Comparison of ENCODE assay signal across 19 cellular contexts in genomic region chr16:69500496-69500895, GRCh38.
"Had no signal": no experiment of that assay in that cellular context is flagged by ENCODE, and none has a peak within 500 bp of the region (broad histone marks: within the 10 kb centered on the region; RNA-seq: fewer than 3 reads in every experiment).

No MANE protein-coding gene starts in this region.

- H3K27ac ChIP-seq: RWPE1 had no signal

- DNase-seq: KBM-7, MV-4-11, NCI-H1048, NCI-H1105, NCI-H1417 treated with DMSO at 0.1 percent for 48 hours, NCI-H146, NCI-H1694 treated with DMSO at 0.1 percent for 48 hours, NCI-H1930, NCI-H2081, NCI-H2107, NCI-H2227 treated with DMSO at 0.1 percent for 48 hours, NCI-H524, NCI-H526 treated with DMSO at 0.1 percent for 48 hours, NCI-H748 treated with DMSO at 0.1 percent for 48 hours, PC-3, SHP77, SK-N-SH had no signal

- H3K9me3 ChIP-seq: SK-N-SH had no signal

- H3K4me2 ChIP-seq: SK-N-SH had no signal

- ATAC-seq: Panc1, PC-3 had no signal

- H3K9me2 ChIP-seq: SK-N-SH had no signal

- H3K9ac ChIP-seq: SK-N-SH had no signal
